ENCODE assay signal across 22 cellular contexts in genomic region chr11:109783017-109783416, GRCh38.
A peak's percentile ranks its signal among the peaks of the same experiment; 100 is the strongest.
DNase-seq lines count a peak whose midpoint lies in the region; ATAC-seq, FAIRE-seq and TF ChIP-seq lines count a peak whose summit lies in the region.
"Had no signal": no experiment of that assay in that cellular context is flagged by ENCODE, and none has a peak within 500 bp of the region (broad histone marks: within the 10 kb centered on the region; RNA-seq: fewer than 3 reads in every experiment).

No MANE protein-coding gene starts in this region.

- H3K9me3 ChIP-seq in SK-N-MC (ENCODE audit: low read depth, low read length) (no peaks in the 10 kb centered on the region), neural progenitor cell (ENCODE audit: low read depth) (no peaks in the 10 kb centered on the region)
- H3K9me3 ChIP-seq: A549, BE2C, SJSA1 had no signal

- peak overlapping the region; percentile 63 for H2AFZ ChIP-seq in neural progenitor cell (replicated peaks)

- DNase-seq in ELF-1 (ENCODE audit: low read depth, low spot score) (peak; percentile 7), HTR-8/SVneo (ENCODE audit: insufficient read length, low spot score) (no peak), SK-N-MC (ENCODE audit: low read depth, low spot score) (peak; percentile 40), neural progenitor cell (ENCODE audit: low spot score) (no peak), NCI-H1105 treated with DMSO at 0.1 percent for 48 hours (lab: John Stamatoyannopoulos, UW) (no peak), putamen (ENCODE audit: low spot score) (no peak), NCI-H2029 treated with DMSO at 0.1 percent for 48 hours (lab: John Stamatoyannopoulos, UW) (no peak), Right ventricle myocardium inferior (ENCODE audit: missing footprints) (no peak)
- DNase-seq: BE2C, DMS79, H9, NCI-H1105, NCI-H187, NCI-H2107, NCI-H510A treated with DMSO at 0.1 percent for 48 hours, OCI-M1, SW 1271 had no signal

- no peak for TF ChIP-seq CTCF in neural progenitor cell (IDR thresholded peaks at IDR 0.05)

- H3K36me3 ChIP-seq in SK-N-MC (ENCODE audit: insufficient read depth, low read length) (no peaks in the 10 kb centered on the region), neural progenitor cell (no peaks in the 10 kb centered on the region)
- H3K36me3 ChIP-seq: BE2C, SJSA1 had no signal

- H4K20me1 ChIP-seq in neural progenitor cell (ENCODE audit: low read depth), result no peaks in the 10 kb centered on the region

- H3K4me1 Mint-ChIP-seq in neural progenitor cell, result peaks cover 41% of the 10 kb centered on the region

- peak overlapping the region; percentile 17 for H3K4me3 Mint-ChIP-seq in neural progenitor cell
- H3K4me3 Mint-ChIP-seq: H9 had no signal

- H3F3A ChIP-seq in neural progenitor cell (ENCODE audit: low read depth), result peaks cover 23% of the 10 kb centered on the region

- no peak for ATAC-seq in Right ventricle myocardium inferior
- ATAC-seq: A549 had no signal

- H3K79me2 ChIP-seq in neural progenitor cell (ENCODE audit: low read depth), result no peaks in the 10 kb centered on the region

- H3K4me1 ChIP-seq in neural progenitor cell, result peaks cover 21% of the 10 kb centered on the region
- H3K4me1 ChIP-seq: A549, BE2C, SJSA1 had no signal

- no peaks in the 10 kb centered on the region for H3K36me3 Mint-ChIP-seq in neural progenitor cell

- no peak overlapping the region for H3K9ac ChIP-seq in SK-N-MC (ENCODE audit: insufficient read length)
- H3K9ac ChIP-seq in neural progenitor cell, result no peak overlapping the region
- H3K9ac ChIP-seq: KMS-11 had no signal

- H3K27ac ChIP-seq in SK-N-MC (no peak overlapping the region), neural progenitor cell (peak overlapping the region; percentile 75)
- H3K27ac ChIP-seq: A549, SJSA1 had no signal

- peak overlapping the region; percentile 88 for H3K27ac Mint-ChIP-seq in neural progenitor cell

- peak; percentile 60 for FAIRE-seq in HTR-8/SVneo (lab: Jason Lieb, UNC)
- FAIRE-seq: A549, GM12878, RCC 7860 had no signal

- H3K27me3 Mint-ChIP-seq in neural progenitor cell (ENCODE audit: insufficient read depth, low read depth), result no peaks in the 10 kb centered on the region

- intact Hi-C loops in Right ventricle myocardium inferior (cut with DNase I), result no loop called here

- H3K9me3 Mint-ChIP-seq in neural progenitor cell, result peaks cover 3% of the 10 kb centered on the region
- H3K9me3 Mint-ChIP-seq: H9 had no signal

- H3K4me2 ChIP-seq in neural progenitor cell, result peak overlapping the region; percentile 53
- H3K4me2 ChIP-seq: A549, KMS-11 had no signal

- H3K27me3 ChIP-seq in neural progenitor cell, result no peaks in the 10 kb centered on the region
- H3K27me3 ChIP-seq: BE2C, SJSA1 had no signal

- no peak overlapping the region for H3K4me3 ChIP-seq in SK-N-MC
- no peak overlapping the region for H3K4me3 ChIP-seq in neural progenitor cell
- H3K4me3 ChIP-seq: A549, GM12878, SJSA1 had no signal

Comparison
In these comparisons a context has a peak if more than half of its experiments do, and no peak if none do; other contexts are left out.
1. DNase-seq: peak in ELF-1 (single experiment) and SK-N-MC (single experiment); none in HTR-8/SVneo (single experiment), neural progenitor cell (single experiment), NCI-H1105 treated with DMSO at 0.1 percent for 48 hours (single experiment), putamen (single experiment), NCI-H2029 treated with DMSO at 0.1 percent for 48 hours (single experiment) and Right ventricle myocardium inferior (single experiment).